28 cellular contexts compared by ENCODE assay signal in genomic region chr3:67637255-67637900, GRCh38.
"Had no signal": no experiment of that assay in that cellular context is flagged by ENCODE, and none has a peak within 500 bp of the region (broad histone marks: within the 10 kb centered on the region; RNA-seq: fewer than 3 reads in every experiment).

No MANE protein-coding gene starts in this region.

- H3K9me3 Mint-ChIP-seq: memory B cell; mesothelial cell of epicardium; natural killer cell treated with Interleukin-12 subunit alpha and Interleukin-12 subunit beta and Interleukin-15 and Interleukin-18, amount 100 ng/mL, for 72 hours; neural progenitor cell; stimulated activated naive B cell treated with anti-CD40 and anti-IgM and Interleukin-4, amounts not matched to agents 10 μg/mL and 1 μg/mL and 100 μg/mL, for 72 hours; stimulated activated naive CD8-positive, alpha-beta T cell treated with anti-CD3 and anti-CD28 coated beads, Interleukin-15, amount 100 ng/mL, for 72 hours had no signal

- DNase-seq: cortex of kidney; dorsolateral prefrontal cortex; effector CD8-positive, alpha-beta T cell; heart right ventricle; hypothalamus; kidney glomerular epithelial cell; left lung; lower lobe of right lung; nucleus accumbens; psoas muscle; retina; spleen; stimulated activated CD4-positive, alpha-beta T cell treated with anti-CD3 and anti-CD28 coated beads, Interleukin-15, amount 100 ng/mL, for 24 hours; stimulated activated CD4-positive, alpha-beta T cell treated with anti-CD3 and anti-CD28 coated beads, Interleukin-1b, Interleukin-23, amount 100 ng/mL, for 48 hours; stimulated activated CD4-positive, alpha-beta T cell treated with anti-CD3 and anti-CD28 coated beads, Interleukin-4, amount 100 ng/mL, for 24 hours; stimulated activated naive B cell treated with anti-CD40 and anti-IgM and Interleukin-4, amounts not matched to agents 10 μg/mL and 1 μg/mL and 100 μg/mL, for 72 hours; stimulated activated naive CD8-positive, alpha-beta T cell treated with anti-CD3 and anti-CD28 coated beads, Interleukin-15, amount 100 ng/mL, for 72 hours; testis; upper lobe of right lung had no signal

- H3K9me3 ChIP-seq: heart right ventricle, left lung, lower lobe of right lung, psoas muscle, spleen, testis, tibial nerve, upper lobe of right lung, vagina had no signal

- H3K27me3 Mint-ChIP-seq: memory B cell; natural killer cell treated with Interleukin-12 subunit alpha and Interleukin-12 subunit beta and Interleukin-15 and Interleukin-18, amount 100 ng/mL, for 72 hours; stimulated activated naive B cell treated with anti-CD40 and anti-IgM and Interleukin-4, amounts not matched to agents 10 μg/mL and 1 μg/mL and 100 μg/mL, for 72 hours; stimulated activated naive CD8-positive, alpha-beta T cell treated with anti-CD3 and anti-CD28 coated beads, Interleukin-15, amount 100 ng/mL, for 72 hours had no signal

- H3K4me3 Mint-ChIP-seq: memory B cell; mesothelial cell of epicardium; natural killer cell treated with Interleukin-12 subunit alpha and Interleukin-12 subunit beta and Interleukin-15 and Interleukin-18, amount 100 ng/mL, for 72 hours; neural progenitor cell; stimulated activated naive B cell treated with anti-CD40 and anti-IgM and Interleukin-4, amounts not matched to agents 10 μg/mL and 1 μg/mL and 100 μg/mL, for 72 hours; stimulated activated naive CD8-positive, alpha-beta T cell treated with anti-CD3 and anti-CD28 coated beads, Interleukin-15, amount 100 ng/mL, for 72 hours had no signal

- H3K4me1 ChIP-seq: lower lobe of right lung, neural progenitor cell, parathyroid adenoma, testis had no signal

- H2AFZ ChIP-seq: neural progenitor cell, parathyroid adenoma had no signal

- H3K4me1 Mint-ChIP-seq: mesothelial cell of epicardium had no signal

- H3K36me3 ChIP-seq: left lung, lower lobe of right lung, neural progenitor cell, tibial nerve, upper lobe of right lung, vagina had no signal

- H3K27ac Mint-ChIP-seq: memory B cell; mesothelial cell of epicardium; natural killer cell treated with Interleukin-12 subunit alpha and Interleukin-12 subunit beta and Interleukin-15 and Interleukin-18, amount 100 ng/mL, for 72 hours; neural progenitor cell; stimulated activated naive B cell treated with anti-CD40 and anti-IgM and Interleukin-4, amounts not matched to agents 10 μg/mL and 1 μg/mL and 100 μg/mL, for 72 hours; stimulated activated naive CD8-positive, alpha-beta T cell treated with anti-CD3 and anti-CD28 coated beads, Interleukin-15, amount 100 ng/mL, for 72 hours had no signal

- ATAC-seq: esophagus mucosa; heart right ventricle; left lung; lower lobe of right lung; natural killer cell treated with Interleukin-12 subunit alpha and Interleukin-12 subunit beta and Interleukin-15 and Interleukin-18, amount 100 ng/mL, for 72 hours; psoas muscle; sciatic nerve; stimulated activated naive B cell treated with anti-CD40 and anti-IgM and Interleukin-4, amounts not matched to agents 10 μg/mL and 1 μg/mL and 100 μg/mL, for 72 hours; stimulated activated naive CD8-positive, alpha-beta T cell treated with anti-CD3 and anti-CD28 coated beads, Interleukin-15, amount 100 ng/mL, for 72 hours; upper lobe of right lung had no signal

- H3K27me3 ChIP-seq: dorsolateral prefrontal cortex, heart right ventricle, left lung, neural progenitor cell, spleen, testis, tibial nerve, upper lobe of right lung, vagina had no signal

- H3K4me2 ChIP-seq: neural progenitor cell had no signal

- H3K4me3 ChIP-seq: dorsolateral prefrontal cortex, heart right ventricle, left lung, lower lobe of right lung, neural progenitor cell, psoas muscle, spleen, testis, tibial nerve, upper lobe of right lung, vagina had no signal

- H3K27ac ChIP-seq: dorsolateral prefrontal cortex, heart right ventricle, left lung, lower lobe of right lung, neural progenitor cell, parathyroid adenoma, psoas muscle, testis, tibial nerve, upper lobe of right lung, vagina had no signal
